Comparison of ENCODE assay signal across 8 cellular contexts in the genomic region with DNA sequence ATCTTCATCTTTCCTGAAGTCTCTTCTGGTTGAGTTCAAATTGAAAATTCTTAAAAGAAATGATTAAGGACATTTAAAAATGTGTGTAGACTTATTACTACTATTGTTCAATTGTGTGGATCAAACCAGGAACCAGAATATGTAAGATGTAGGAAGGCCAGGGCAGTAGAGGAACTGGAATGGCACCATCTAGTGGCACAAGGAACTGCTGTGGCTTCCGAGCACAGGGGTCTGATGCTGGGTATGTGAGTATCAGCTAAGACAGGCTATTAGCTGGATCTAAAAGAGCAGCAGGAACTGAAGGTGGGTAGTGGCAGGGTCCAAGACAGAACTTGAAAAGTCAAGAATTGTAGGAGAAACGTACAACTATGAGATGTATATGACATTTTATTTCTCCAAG.
DNase-seq lines count a peak whose midpoint lies in the region; ATAC-seq, FAIRE-seq and TF ChIP-seq lines count a peak whose summit lies in the region.

No MANE protein-coding gene starts in this region.

- ATAC-seq in HG02759 (IDR thresholded peaks at IDR 0.05; ENCODE audit: unreplicated experiment) = peak; percentile 58
- ATAC-seq in stimulated activated effector memory CD8-positive, alpha-beta T cell treated with anti-CD3 and anti-CD28 coated beads, Interleukin-12 subunit alpha, Interleukin-12 subunit beta, amount 100 ng/mL, for 72 hours = no peak

- no peak for FAIRE-seq in urothelium cell line (lab: Jason Lieb, UNC)

- no peaks in the 10 kb centered on the region for H3K36me3 Mint-ChIP-seq in stimulated activated effector memory CD8-positive, alpha-beta T cell treated with anti-CD3 and anti-CD28 coated beads, Interleukin-12 subunit alpha, Interleukin-12 subunit beta, amount 100 ng/mL, for 72 hours

- no peak overlapping the region for H3K27ac Mint-ChIP-seq in stimulated activated effector memory CD8-positive, alpha-beta T cell treated with anti-CD3 and anti-CD28 coated beads, Interleukin-12 subunit alpha, Interleukin-12 subunit beta, amount 100 ng/mL, for 72 hours

- peaks cover 4% of the 10 kb centered on the region for H3K9me3 Mint-ChIP-seq in stimulated activated effector memory CD8-positive, alpha-beta T cell treated with anti-CD3 and anti-CD28 coated beads, Interleukin-12 subunit alpha, Interleukin-12 subunit beta, amount 100 ng/mL, for 72 hours

- no peak for TF ChIP-seq POLR2A in erythroblast (IDR thresholded peaks at IDR 0.05; ENCODE audit: low read length)

- DNase-seq in NCI-H2171 treated with DMSO at 0.1 percent for 48 hours (lab: John Stamatoyannopoulos, UW) = peak; percentile 19
- no peak for DNase-seq in NCI-H2171 (lab: John Stamatoyannopoulos, UW)
- DNase-seq in NCI-H82 (lab: John Stamatoyannopoulos, UW) = peak; percentile 69
- DNase-seq in erythroblast (lab: John Stamatoyannopoulos, UW) = peak; percentile 2 to 27
- DNase-seq in urothelium cell line (ENCODE audit: low spot score) = peak; percentile 66
- no peak for DNase-seq in stimulated activated effector memory CD8-positive, alpha-beta T cell treated with anti-CD3 and anti-CD28 coated beads, Interleukin-12 subunit alpha, Interleukin-12 subunit beta, amount 100 ng/mL, for 72 hours (ENCODE audit: low spot score in 2 of 2)
- no peak for DNase-seq in activated naive CD4-positive, alpha-beta T cell treated with Interleukin-2 at 50 U/mL for 16 hours

- H3K4me1 Mint-ChIP-seq in stimulated activated effector memory CD8-positive, alpha-beta T cell treated with anti-CD3 and anti-CD28 coated beads, Interleukin-12 subunit alpha, Interleukin-12 subunit beta, amount 100 ng/mL, for 72 hours = no peaks in the 10 kb centered on the region

- H3K4me3 Mint-ChIP-seq in stimulated activated effector memory CD8-positive, alpha-beta T cell treated with anti-CD3 and anti-CD28 coated beads, Interleukin-12 subunit alpha, Interleukin-12 subunit beta, amount 100 ng/mL, for 72 hours = no peak overlapping the region

Comparison
In these comparisons a context has a peak if more than half of its experiments do, and no peak if none do; other contexts are left out.
1. DNase-seq: peak in NCI-H2171 treated with DMSO at 0.1 percent for 48 hours (single experiment), NCI-H82 (single experiment), erythroblast (2 of 2) and urothelium cell line (single experiment); none in NCI-H2171 (single experiment), stimulated activated effector memory CD8-positive, alpha-beta T cell treated with anti-CD3 and anti-CD28 coated beads, Interleukin-12 subunit alpha, Interleukin-12 subunit beta, amount 100 ng/mL, for 72 hours (0 of 2) and activated naive CD4-positive, alpha-beta T cell treated with Interleukin-2 at 50 U/mL for 16 hours (single experiment).